Comparison of ENCODE assay signal across 17 cellular contexts in the genomic region with DNA sequence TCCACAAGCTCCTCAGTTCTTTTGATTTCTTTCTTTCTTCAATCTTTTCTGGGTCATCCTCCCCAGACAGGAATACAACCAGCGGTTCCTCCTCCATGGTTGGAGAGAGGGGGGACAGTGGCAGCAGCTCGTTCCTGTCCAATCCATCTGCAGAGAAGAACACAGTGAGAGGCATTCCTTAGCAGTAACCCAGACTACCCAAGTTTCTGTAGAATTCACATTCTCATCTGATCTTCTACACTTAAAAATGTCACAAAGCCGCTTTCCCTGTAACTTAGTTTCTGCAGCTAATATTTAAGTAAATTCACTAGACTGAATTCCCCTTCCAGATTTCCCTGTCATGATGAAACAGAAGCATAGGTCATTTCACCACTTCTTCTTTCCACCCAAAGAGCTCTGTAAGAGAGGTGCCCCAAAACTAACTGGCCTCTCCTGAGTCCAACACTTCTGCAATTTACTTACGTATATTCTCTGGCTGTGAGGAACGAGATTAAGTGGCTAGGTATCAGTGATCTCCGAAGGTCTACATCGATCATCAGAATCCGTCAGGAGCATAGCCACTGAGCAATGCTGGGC.
DNase-seq lines count a peak whose midpoint lies in the region; ATAC-seq and TF ChIP-seq lines count a peak whose summit lies in the region.
"Had no signal": no experiment of that assay in that cellular context is flagged by ENCODE, and none has a peak within 500 bp of the region (broad histone marks: within the 10 kb centered on the region; RNA-seq: fewer than 3 reads in every experiment).

No MANE protein-coding gene starts in this region.

- TF ChIP-seq CTCF in GM12864 (IDR thresholded peaks at IDR 0.05; ENCODE audit: low read depth, low read length, missing control alignments), result no peak
- no peak for TF ChIP-seq CTCF in NB4 (IDR thresholded peaks at IDR 0.05; ENCODE audit: low read depth, low read length)

- peak; percentile 41 for ATAC-seq in GM21447 (IDR thresholded peaks at IDR 0.05; ENCODE audit: unreplicated experiment)
- ATAC-seq in GM19467 (IDR thresholded peaks at IDR 0.05; ENCODE audit: unreplicated experiment), result no peak
- ATAC-seq: activated CD4-positive, alpha-beta T cell treated with anti-CD3 and anti-CD28 coated beads for 36 hours; body of pancreas; left lung; naive thymus-derived CD4-positive, alpha-beta T cell had no signal

- TF ChIP-seq POLR2A in NB4 (IDR thresholded peaks at IDR 0.05; ENCODE audit: extremely low read depth, insufficient read length), result no peak

- H3K4me3 ChIP-seq in GM12864 (ENCODE audit: low read depth, low read length), result peak overlapping the region; percentile 20; the same call in 1 of the 2 replicates
- H3K4me3 ChIP-seq in NB4 (ENCODE audit: low read depth, low read length), result no peak overlapping the region
- H3K4me3 ChIP-seq: body of pancreas, dorsolateral prefrontal cortex, left lung had no signal

- DNase-seq in GM12864 (ENCODE audit: low read depth), result no peak
- peak; percentile 8 for DNase-seq in NB4 (ENCODE audit: low read depth)
- DNase-seq in medulla oblongata (ENCODE audit: extremely low spot score), result peak; percentile 59
- no peak for DNase-seq in NK-92 (lab: John Stamatoyannopoulos, UW; ENCODE audit: unreplicated experiment)
- no peak for DNase-seq in kidney tubule cell (ENCODE audit: low spot score)
- DNase-seq in NCI-H748 (lab: John Stamatoyannopoulos, UW; ENCODE audit: unreplicated experiment), result no peak
- DNase-seq: activated CD4-positive, alpha-beta T cell treated with anti-CD3 and anti-CD28 coated beads for 36 hours; body of pancreas; DMS79 treated with DMSO at 0.1 percent for 48 hours; dorsolateral prefrontal cortex; left lung; naive thymus-derived CD4-positive, alpha-beta T cell; NCI-H2029 treated with DMSO at 0.1 percent for 48 hours; NCI-H69; stimulated activated CD4-positive, alpha-beta T cell treated with anti-CD3 and anti-CD28 coated beads, Interleukin-15, amount 100 ng/mL, for 24 hours had no signal

Comparison
In these comparisons a context has a peak if more than half of its experiments do, and no peak if none do; other contexts are left out.
1. DNase-seq: peak in NB4 (single experiment) and medulla oblongata (single experiment); none in GM12864 (single experiment), NK-92 (single experiment), kidney tubule cell (single experiment) and NCI-H748 (single experiment).